In genomic region chr2:239664216-239664785, GRCh38 we compare ENCODE assay signal across 23 cellular contexts.
"Had no signal": no experiment of that assay in that cellular context is flagged by ENCODE, and none has a peak within 500 bp of the region (broad histone marks: within the 10 kb centered on the region; RNA-seq: fewer than 3 reads in every experiment).

No MANE protein-coding gene starts in this region.

- H3K27ac ChIP-seq: adrenal gland, SJCRH30, SK-N-MC had no signal

- H3K9me3 ChIP-seq: adrenal gland, SJCRH30 had no signal

- H3K4me1 ChIP-seq: adrenal gland, SJCRH30 had no signal

- DNase-seq: activated CD4-positive, alpha-beta T cell treated with anti-CD3 and anti-CD28 coated beads, Interleukin-2, amount 10 ng/mL, durations not matched to agents 24 days and 14 days; activated CD4-positive, alpha-beta T cell treated with anti-CD3 and anti-CD28 coated beads, Interleukin-2, amount 50 U/mL, for 4 hours; activated CD8-positive, alpha-beta memory T cell treated with anti-CD3 and anti-CD28 coated beads, Interleukin-2, amount 50 U/mL, for 4 hours; activated CD8-positive, alpha-beta T cell treated with anti-CD3 and anti-CD28 coated beads for 36 hours; activated gamma-delta T cell treated with Interleukin-2 at 50 U/mL for 16 hours; activated naive CD4-positive, alpha-beta T cell treated with anti-CD3 and anti-CD28 coated beads for 36 hours; activated T-cell treated with anti-CD3 and anti-CD28 coated beads for 4 hours; activated T-cell treated with anti-CD3 and anti-CD28 coated beads, Interleukin-2, amount 50 U/mL, for 4 hours; Karpas-422; KBM-7; NCI-H1105; NCI-H1417 treated with DMSO at 0.1 percent for 48 hours; NCI-H2029; NCI-H345; NCI-H524 treated with DMSO at 0.1 percent for 48 hours; SHP77; SJCRH30; T1000 had no signal

- FAIRE-seq: bronchial epithelial cell had no signal

- ATAC-seq: activated CD8-positive, alpha-beta T cell treated with anti-CD3 and anti-CD28 coated beads for 36 hours; activated naive CD4-positive, alpha-beta T cell treated with anti-CD3 and anti-CD28 coated beads, Interleukin-2, amount 50 U/mL, for 72 hours; activated T-cell treated with anti-CD3 and anti-CD28 coated beads, Interleukin-2, amount 50 U/mL, for 4 hours; Panc1 had no signal

- H3K36me3 ChIP-seq: adrenal gland, SJCRH30 had no signal

- H3K4me3 ChIP-seq: adrenal gland, SJCRH30, SK-N-MC had no signal
